In genomic region chr4:173111031-173111430, GRCh38 we compare ENCODE assay signal across 27 cellular contexts.
"Had no signal": no experiment of that assay in that cellular context is flagged by ENCODE, and none has a peak within 500 bp of the region (broad histone marks: within the 10 kb centered on the region; RNA-seq: fewer than 3 reads in every experiment).

No MANE protein-coding gene starts in this region.

- H3K27me3 Mint-ChIP-seq: naive B cell; naive thymus-derived CD8-positive, alpha-beta T cell had no signal

- H3K4me1 ChIP-seq: esophagus muscularis mucosa, gastrocnemius medialis, heart right ventricle, left lung, lower lobe of right lung had no signal

- H3K4me3 Mint-ChIP-seq: mesothelial cell of epicardium; naive B cell; naive thymus-derived CD8-positive, alpha-beta T cell had no signal

- H3K4me1 Mint-ChIP-seq: mesothelial cell of epicardium; naive B cell; naive thymus-derived CD8-positive, alpha-beta T cell had no signal

- H3K27ac ChIP-seq: coronary artery, dorsolateral prefrontal cortex, epithelial cell of prostate, esophagus muscularis mucosa, gastrocnemius medialis, heart right ventricle, left lung, lower lobe of right lung had no signal

- FAIRE-seq: endothelial cell of umbilical vein, islet of Langerhans, keratinocyte had no signal

- DNase-seq: dermis blood vessel endothelial cell; dorsolateral prefrontal cortex; effector CD4-positive, alpha-beta T cell; effector memory CD4-positive, alpha-beta T cell; erythroblast; foreskin fibroblast; foreskin melanocyte; gastrocnemius medialis; glutamatergic neuron; head of caudate nucleus; heart right ventricle; hippocampal formation; left cardiac atrium; left lung; left ventricle myocardium superior; lower lobe of right lung; mesenchymal stem cell; mucosa of descending colon; naive B cell; naive thymus-derived CD8-positive, alpha-beta T cell had no signal

- H3K36me3 Mint-ChIP-seq: mesothelial cell of epicardium had no signal

- H3K9me3 ChIP-seq: esophagus muscularis mucosa, gastrocnemius medialis, heart right ventricle, left lung, lower lobe of right lung, mucosa of descending colon had no signal

- H3K4me3 ChIP-seq: coronary artery, dorsolateral prefrontal cortex, esophagus muscularis mucosa, gastrocnemius medialis, heart right ventricle, left lung, lower lobe of right lung, mucosa of descending colon had no signal

- H3K27ac Mint-ChIP-seq: mesothelial cell of epicardium; naive B cell; naive thymus-derived CD8-positive, alpha-beta T cell had no signal

- ATAC-seq: gastrocnemius medialis; heart right ventricle; left cardiac atrium; left lung; left ventricle myocardium superior; lower lobe of right lung; mucosa of descending colon; naive thymus-derived CD8-positive, alpha-beta T cell had no signal

- H3K36me3 ChIP-seq: esophagus muscularis mucosa, gastrocnemius medialis, heart right ventricle, left lung, lower lobe of right lung had no signal

- H3K27me3 ChIP-seq: dorsolateral prefrontal cortex, esophagus muscularis mucosa, gastrocnemius medialis, heart right ventricle, left lung had no signal
